2 cellular contexts compared by ENCODE assay signal in genomic region chr1:227559926-227560325, GRCh38.
A peak's percentile ranks its signal among the peaks of the same experiment; 100 is the strongest.
TF ChIP-seq lines count a peak whose summit lies in the region.

No MANE protein-coding gene starts in this region.

TF ChIP-seq in GM23338, 12 proteins besides CTCF, POLR2A, EP300 and RAD21:
- no peak for TF ChIP-seq POLR2AphosphoS5 (IDR thresholded peaks at IDR 0.05; ENCODE audit: low read depth)
- TF ChIP-seq NANOG (IDR thresholded peaks at IDR 0.05; ENCODE audit: borderline replicate concordance): no peak
- no peak for TF ChIP-seq JUNB (IDR thresholded peaks at IDR 0.05; ENCODE audit: unreplicated experiment)
- no peak for TF ChIP-seq EZH2 (IDR thresholded peaks at IDR 0.05; ENCODE audit: low read depth, unreplicated experiment)
- TF ChIP-seq, protein P1, sequence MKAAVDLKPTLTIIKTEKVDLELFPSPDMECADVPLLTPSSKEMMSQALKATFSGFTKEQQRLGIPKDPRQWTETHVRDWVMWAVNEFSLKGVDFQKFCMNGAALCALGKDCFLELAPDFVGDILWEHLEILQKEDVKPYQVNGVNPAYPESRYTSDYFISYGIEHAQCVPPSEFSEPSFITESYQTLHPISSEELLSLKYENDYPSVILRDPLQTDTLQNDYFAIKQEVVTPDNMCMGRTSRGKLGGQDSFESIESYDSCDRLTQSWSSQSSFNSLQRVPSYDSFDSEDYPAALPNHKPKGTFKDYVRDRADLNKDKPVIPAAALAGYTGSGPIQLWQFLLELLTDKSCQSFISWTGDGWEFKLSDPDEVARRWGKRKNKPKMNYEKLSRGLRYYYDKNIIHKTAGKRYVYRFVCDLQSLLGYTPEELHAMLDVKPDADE (IDR thresholded peaks at IDR 0.05): no peak
- no peak for TF ChIP-seq EZH2phosphoT487 (IDR thresholded peaks at IDR 0.05; ENCODE audit: unreplicated experiment)
- no peak for TF ChIP-seq ZNF462 (CRISPR knock-in tag; IDR thresholded peaks at IDR 0.05)
- no peak for TF ChIP-seq ZNF331 (CRISPR knock-in tag; IDR thresholded peaks at IDR 0.05; ENCODE audit: low read depth)
- no peak for TF ChIP-seq REST (IDR thresholded peaks at IDR 0.05; ENCODE audit: unreplicated experiment)
- TF ChIP-seq STAT1 (IDR thresholded peaks at IDR 0.05; ENCODE audit: unreplicated experiment): no peak
- no peak for TF ChIP-seq ZNF114 (CRISPR knock-in tag; IDR thresholded peaks at IDR 0.05)
- no peak for TF ChIP-seq CREB1 (CRISPR knock-in tag; IDR thresholded peaks at IDR 0.05; ENCODE audit: low read depth)

TF ChIP-seq in endothelial cell of umbilical vein, 7 proteins besides CTCF, POLR2A, EP300 and RAD21:
- no peak for TF ChIP-seq FOS (IDR thresholded peaks at IDR 0.05; ENCODE audit: borderline replicate concordance, insufficient read depth, low read length)
- no peak for TF ChIP-seq GATA2 (IDR thresholded peaks at IDR 0.05; ENCODE audit: insufficient read depth, insufficient read length, low read depth, low read length)
- no peak for TF ChIP-seq MAX (IDR thresholded peaks at IDR 0.05; ENCODE audit: insufficient read depth, insufficient read length)
- no peak for TF ChIP-seq JUN (IDR thresholded peaks at IDR 0.05; ENCODE audit: borderline replicate concordance, insufficient read depth, insufficient read length, low read depth)
- TF ChIP-seq EZH2 (IDR thresholded peaks at IDR 0.05; ENCODE audit: borderline replicate concordance, low read depth, low read length, severe bottlenecking): peak; percentile 19
